8 cellular contexts compared by ENCODE assay signal in genomic region chr7:39948932-39949928, GRCh38. TPM values are rescaled to one million over a fixed set of nuclear protein-coding genes. Genes with fewer than 3 reads are reported as not detected.
DNase-seq lines count a peak whose midpoint lies in the region; ATAC-seq and TF ChIP-seq lines count a peak whose summit lies in the region.

No MANE protein-coding gene starts in this region.

- H3K4me2 ChIP-seq in SU-DHL-6 (ENCODE audit: low read depth, low read length, poor library complexity, severe bottlenecking), result peak overlapping the region; percentile 95

- H3K27ac ChIP-seq in SU-DHL-6 (ENCODE audit: low read depth, low read length) (peak overlapping the region; percentile 96), thymus (ENCODE audit: low read depth) (peak overlapping the region; percentile 99)

- peak overlapping the region; percentile 74 for H2AFZ ChIP-seq in SU-DHL-6 (ENCODE audit: low read depth, low read length, severe bottlenecking)

- TF ChIP-seq CTCF in GM12875 (IDR thresholded peaks at IDR 0.05; ENCODE audit: borderline replicate concordance, insufficient read depth, low read depth, low read length), result no peak
- no peak for TF ChIP-seq CTCF in SU-DHL-6 (IDR thresholded peaks at IDR 0.05; ENCODE audit: insufficient read depth, low read length, poor library complexity, severe bottlenecking)
- no peak for TF ChIP-seq CTCF in osteocyte (IDR thresholded peaks at IDR 0.05)

- peak overlapping the region; percentile 100 for H3K27ac Mint-ChIP-seq in activated naive CD8-positive, alpha-beta T cell treated with anti-CD3 and anti-CD28 coated beads, Interleukin-2, amount 50 U/mL, for 24 hours
- peak overlapping the region; percentile 99 for H3K27ac Mint-ChIP-seq in osteocyte (ENCODE audit: unreplicated experiment)

- peaks cover 38% of the 10 kb centered on the region for H3K4me1 Mint-ChIP-seq in activated naive CD8-positive, alpha-beta T cell treated with anti-CD3 and anti-CD28 coated beads, Interleukin-2, amount 50 U/mL, for 24 hours
- peaks cover 23% of the 10 kb centered on the region for H3K4me1 Mint-ChIP-seq in osteocyte (ENCODE audit: unreplicated experiment)

- no peaks in the 10 kb centered on the region for H3K27me3 Mint-ChIP-seq in activated naive CD8-positive, alpha-beta T cell treated with anti-CD3 and anti-CD28 coated beads, Interleukin-2, amount 50 U/mL, for 24 hours
- H3K27me3 Mint-ChIP-seq in osteocyte (ENCODE audit: unreplicated experiment), result no peaks in the 10 kb centered on the region

- H3K79me2 ChIP-seq in SU-DHL-6 (ENCODE audit: insufficient read depth, low read length), result peaks cover 40% of the 10 kb centered on the region

- peak overlapping the region; percentile 98 for H3K4me3 Mint-ChIP-seq in activated naive CD8-positive, alpha-beta T cell treated with anti-CD3 and anti-CD28 coated beads, Interleukin-2, amount 50 U/mL, for 24 hours
- peak overlapping the region; percentile 98 for H3K4me3 Mint-ChIP-seq in osteocyte (ENCODE audit: unreplicated experiment)

- H3K4me1 ChIP-seq in thymus (ENCODE audit: control insufficient read depth, insufficient read depth, low read length), result peaks cover 9% of the 10 kb centered on the region

- no peaks in the 10 kb centered on the region for H3K9me2 ChIP-seq in SU-DHL-6 (replicated peaks; ENCODE audit: insufficient read depth, low read length)

- intact Hi-C loops in Right ventricle myocardium inferior (cut with DNase I), result loop anchor here (5.0 kb wide), 1 partner anchor 327 kb away; the partner anchor contains the start of gene RALA

- H3K9me3 ChIP-seq in SU-DHL-6 (ENCODE audit: insufficient read depth, low read length), result no peaks in the 10 kb centered on the region
- H3K9me3 ChIP-seq in thymus (ENCODE audit: control insufficient read depth), result no peaks in the 10 kb centered on the region

- H3K4me3 ChIP-seq in GM12875 (ENCODE audit: low read depth, low read length), result peak overlapping the region; percentile 87
- H3K4me3 ChIP-seq in SU-DHL-6 (ENCODE audit: insufficient read depth, low read length, poor library complexity, severe bottlenecking), result peak overlapping the region; percentile 93
- H3K4me3 ChIP-seq in thymus (ENCODE audit: low read length), result peak overlapping the region; percentile 87

- peak; percentile 68 for ATAC-seq in HG02763 (IDR thresholded peaks at IDR 0.05; ENCODE audit: unreplicated experiment)
- peak; percentile 80 for ATAC-seq in activated naive CD8-positive, alpha-beta T cell treated with anti-CD3 and anti-CD28 coated beads, Interleukin-2, amount 50 U/mL, for 24 hours
- peak; percentile 94 for ATAC-seq in Right ventricle myocardium inferior

- WGBS in thymus, result under 1% methylated on average over 71 of the region's 75 CpGs

- no peaks in the 10 kb centered on the region for H3K27me3 ChIP-seq in SU-DHL-6 (ENCODE audit: low read length)
- H3K27me3 ChIP-seq in thymus (ENCODE audit: control insufficient read depth, insufficient read depth), result no peaks in the 10 kb centered on the region

- H3K9ac ChIP-seq in SU-DHL-6 (ENCODE audit: low read length), result peak overlapping the region; percentile 98

- H3K36me3 ChIP-seq in SU-DHL-6 (ENCODE audit: low read length), result peaks cover 16% of the 10 kb centered on the region
- H3K36me3 ChIP-seq in thymus (ENCODE audit: control insufficient read depth, insufficient read depth), result no peaks in the 10 kb centered on the region

- no peaks in the 10 kb centered on the region for H3K9me3 Mint-ChIP-seq in activated naive CD8-positive, alpha-beta T cell treated with anti-CD3 and anti-CD28 coated beads, Interleukin-2, amount 50 U/mL, for 24 hours
- no peaks in the 10 kb centered on the region for H3K9me3 Mint-ChIP-seq in osteocyte (ENCODE audit: unreplicated experiment)

- H3K36me3 Mint-ChIP-seq in activated naive CD8-positive, alpha-beta T cell treated with anti-CD3 and anti-CD28 coated beads, Interleukin-2, amount 50 U/mL, for 24 hours (ENCODE audit: low read depth), result peaks cover 15% of the 10 kb centered on the region
- peaks cover 1% of the 10 kb centered on the region for H3K36me3 Mint-ChIP-seq in osteocyte (ENCODE audit: unreplicated experiment)

- DNase-seq in NCI-H1417 (lab: John Stamatoyannopoulos, UW) (peak; percentile 98 to 100 (median 99)), Right ventricle myocardium inferior (ENCODE audit: missing footprints) (peak; percentile 99), osteocyte (ENCODE audit: extremely low spot score, unreplicated experiment) (peak; percentile 99)
- peak; percentile 97 for DNase-seq in activated naive CD8-positive, alpha-beta T cell treated with anti-CD3 and anti-CD28 coated beads, Interleukin-2, amount 50 U/mL, for 24 hours

- peaks cover 26% of the 10 kb centered on the region for H4K20me1 ChIP-seq in SU-DHL-6 (ENCODE audit: low read depth, low read length)

- peaks cover 23% of the 10 kb centered on the region for H3F3A ChIP-seq in SU-DHL-6 (ENCODE audit: insufficient read depth)

RNA-seq across cellular contexts. Expression of gene CDK13, which starts 0.8 kb away (rescaled TPM):
- 22.6 TPM for total RNA-seq in Right ventricle myocardium inferior
- 58.7 and 60.6 TPM in 2 replicates for total RNA-seq in osteocyte
- polyA plus RNA-seq in thymus, result 40.4 TPM

Comparison
In these comparisons a context has a peak if more than half of its experiments do, and no peak if none do; other contexts are left out.
1. Peak in every context shown above with its lines: DNase-seq, ATAC-seq, H3K4me3 ChIP-seq and H3K27ac ChIP-seq.